1 cellular context compared by ENCODE assay signal in genomic region chr22:22506736-22507135, GRCh38.
TF ChIP-seq lines count a peak whose summit lies in the region.

No MANE protein-coding gene starts in this region.

TF ChIP-seq in K562, 482 proteins besides CTCF, POLR2A, EP300 and RAD21 (continues in another document):
- TF ChIP-seq MLX (CRISPR knock-in tag; conservative IDR thresholded peaks at IDR 0.05) = 0 out of 4 replicates have a peak, but pooled peaks of 1 of the 2 experiments have one; percentile 18
- TF ChIP-seq GTF3C2 (IDR thresholded peaks at IDR 0.05; ENCODE audit: borderline replicate concordance, extremely low read depth, insufficient read length) = no peak
- TF ChIP-seq, protein P1, sequence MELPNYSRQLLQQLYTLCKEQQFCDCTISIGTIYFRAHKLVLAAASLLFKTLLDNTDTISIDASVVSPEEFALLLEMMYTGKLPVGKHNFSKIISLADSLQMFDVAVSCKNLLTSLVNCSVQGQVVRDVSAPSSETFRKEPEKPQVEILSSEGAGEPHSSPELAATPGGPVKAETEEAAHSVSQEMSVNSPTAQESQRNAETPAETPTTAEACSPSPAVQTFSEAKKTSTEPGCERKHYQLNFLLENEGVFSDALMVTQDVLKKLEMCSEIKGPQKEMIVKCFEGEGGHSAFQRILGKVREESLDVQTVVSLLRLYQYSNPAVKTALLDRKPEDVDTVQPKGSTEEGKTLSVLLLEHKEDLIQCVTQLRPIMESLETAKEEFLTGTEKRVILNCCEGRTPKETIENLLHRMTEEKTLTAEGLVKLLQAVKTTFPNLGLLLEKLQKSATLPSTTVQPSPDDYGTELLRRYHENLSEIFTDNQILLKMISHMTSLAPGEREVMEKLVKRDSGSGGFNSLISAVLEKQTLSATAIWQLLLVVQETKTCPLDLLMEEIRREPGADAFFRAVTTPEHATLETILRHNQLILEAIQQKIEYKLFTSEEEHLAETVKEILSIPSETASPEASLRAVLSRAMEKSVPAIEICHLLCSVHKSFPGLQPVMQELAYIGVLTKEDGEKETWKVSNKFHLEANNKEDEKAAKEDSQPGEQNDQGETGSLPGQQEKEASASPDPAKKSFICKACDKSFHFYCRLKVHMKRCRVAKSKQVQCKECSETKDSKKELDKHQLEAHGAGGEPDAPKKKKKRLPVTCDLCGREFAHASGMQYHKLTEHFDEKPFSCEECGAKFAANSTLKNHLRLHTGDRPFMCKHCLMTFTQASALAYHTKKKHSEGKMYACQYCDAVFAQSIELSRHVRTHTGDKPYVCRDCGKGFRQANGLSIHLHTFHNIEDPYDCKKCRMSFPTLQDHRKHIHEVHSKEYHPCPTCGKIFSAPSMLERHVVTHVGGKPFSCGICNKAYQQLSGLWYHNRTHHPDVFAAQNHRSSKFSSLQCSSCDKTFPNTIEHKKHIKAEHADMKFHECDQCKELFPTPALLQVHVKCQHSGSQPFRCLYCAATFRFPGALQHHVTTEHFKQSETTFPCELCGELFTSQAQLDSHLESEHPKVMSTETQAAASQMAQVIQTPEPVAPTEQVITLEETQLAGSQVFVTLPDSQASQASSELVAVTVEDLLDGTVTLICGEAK (IDR thresholded peaks at IDR 0.05) = no peak
- TF ChIP-seq, protein P1 (CRISPR knock-in tag; IDR thresholded peaks at IDR 0.05) = no peak
- peak in 1 of 2 experiments; percentile 83; a peak in 2 of 4 replicates for TF ChIP-seq TEAD1 (CRISPR knock-in tag; IDR thresholded peaks at IDR 0.05)
- TF ChIP-seq SMAD2 (IDR thresholded peaks at IDR 0.05; ENCODE audit: low read depth, low read length) = no peak
- TF ChIP-seq TEAD4 (IDR thresholded peaks at IDR 0.05; ENCODE audit: low read length) = no peak
- TF ChIP-seq TEAD4 (CRISPR knock-in tag; IDR thresholded peaks at IDR 0.05; ENCODE audit: borderline replicate concordance) = 0 out of 2 replicates have a peak, but pooled peaks have one; percentile 25
- peak; percentile 53 for TF ChIP-seq ZNF143 (CRISPR knock-in tag; IDR thresholded peaks at IDR 0.05)
- TF ChIP-seq ETV1 (tag; conservative IDR thresholded peaks at IDR 0.05; ENCODE audit: low read depth) = no peak
- no peak for TF ChIP-seq JUN (IDR thresholded peaks at IDR 0.05; ENCODE audit: borderline replicate concordance, low read depth, low read length)
- TF ChIP-seq JUN (CRISPR knock-in tag; IDR thresholded peaks at IDR 0.05; ENCODE audit: borderline replicate concordance) = peak; percentile 10; the same call in 1 of the 2 replicates
- no peak for TF ChIP-seq ZMIZ1 (IDR thresholded peaks at IDR 0.05; ENCODE audit: low read depth in 2 of 2, low read length in 2 of 2)
- TF ChIP-seq EHMT2 (IDR thresholded peaks at IDR 0.05) = no peak
- TF ChIP-seq BRD4 (IDR thresholded peaks at IDR 0.05) = no peak
- no peak for TF ChIP-seq BRF1 (IDR thresholded peaks at IDR 0.05; ENCODE audit: borderline replicate concordance, extremely low read depth, insufficient read length)
- TF ChIP-seq ZNF408 (CRISPR knock-in tag; IDR thresholded peaks at IDR 0.05; ENCODE audit: low read depth) = no peak
- TF ChIP-seq, protein P2, sequence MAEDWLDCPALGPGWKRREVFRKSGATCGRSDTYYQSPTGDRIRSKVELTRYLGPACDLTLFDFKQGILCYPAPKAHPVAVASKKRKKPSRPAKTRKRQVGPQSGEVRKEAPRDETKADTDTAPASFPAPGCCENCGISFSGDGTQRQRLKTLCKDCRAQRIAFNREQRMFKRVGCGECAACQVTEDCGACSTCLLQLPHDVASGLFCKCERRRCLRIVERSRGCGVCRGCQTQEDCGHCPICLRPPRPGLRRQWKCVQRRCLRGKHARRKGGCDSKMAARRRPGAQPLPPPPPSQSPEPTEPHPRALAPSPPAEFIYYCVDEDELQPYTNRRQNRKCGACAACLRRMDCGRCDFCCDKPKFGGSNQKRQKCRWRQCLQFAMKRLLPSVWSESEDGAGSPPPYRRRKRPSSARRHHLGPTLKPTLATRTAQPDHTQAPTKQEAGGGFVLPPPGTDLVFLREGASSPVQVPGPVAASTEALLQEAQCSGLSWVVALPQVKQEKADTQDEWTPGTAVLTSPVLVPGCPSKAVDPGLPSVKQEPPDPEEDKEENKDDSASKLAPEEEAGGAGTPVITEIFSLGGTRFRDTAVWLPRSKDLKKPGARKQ (CRISPR knock-in tag; IDR thresholded peaks at IDR 0.05) = no peak
- TF ChIP-seq SMAD1 (IDR thresholded peaks at IDR 0.05; ENCODE audit: low read depth, low read length, partially characterized antibody) = no peak
- TF ChIP-seq, protein P3, sequence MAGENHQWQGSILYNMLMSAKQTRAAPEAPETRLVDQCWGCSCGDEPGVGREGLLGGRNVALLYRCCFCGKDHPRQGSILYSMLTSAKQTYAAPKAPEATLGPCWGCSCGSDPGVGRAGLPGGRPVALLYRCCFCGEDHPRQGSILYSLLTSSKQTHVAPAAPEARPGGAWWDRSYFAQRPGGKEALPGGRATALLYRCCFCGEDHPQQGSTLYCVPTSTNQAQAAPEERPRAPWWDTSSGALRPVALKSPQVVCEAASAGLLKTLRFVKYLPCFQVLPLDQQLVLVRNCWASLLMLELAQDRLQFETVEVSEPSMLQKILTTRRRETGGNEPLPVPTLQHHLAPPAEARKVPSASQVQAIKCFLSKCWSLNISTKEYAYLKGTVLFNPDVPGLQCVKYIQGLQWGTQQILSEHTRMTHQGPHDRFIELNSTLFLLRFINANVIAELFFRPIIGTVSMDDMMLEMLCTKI (IDR thresholded peaks at IDR 0.05; ENCODE audit: partially characterized antibody) = no peak
- TF ChIP-seq BCOR (IDR thresholded peaks at IDR 0.05) = no peak
- no peak for TF ChIP-seq ZBED1 (IDR thresholded peaks at IDR 0.05)
- TF ChIP-seq CEBPG (CRISPR knock-in tag; IDR thresholded peaks at IDR 0.05) = peak; percentile 36; the same call in 1 of the 2 replicates
- TF ChIP-seq CEBPG (tag; conservative IDR thresholded peaks at IDR 0.05 in 1 of 2, IDR thresholded peaks at IDR 0.05 in 1 of 2) = no peak
- TF ChIP-seq PHF8 (IDR thresholded peaks at IDR 0.05; ENCODE audit: borderline replicate concordance, low read length) = no peak
- TF ChIP-seq, protein P4, sequence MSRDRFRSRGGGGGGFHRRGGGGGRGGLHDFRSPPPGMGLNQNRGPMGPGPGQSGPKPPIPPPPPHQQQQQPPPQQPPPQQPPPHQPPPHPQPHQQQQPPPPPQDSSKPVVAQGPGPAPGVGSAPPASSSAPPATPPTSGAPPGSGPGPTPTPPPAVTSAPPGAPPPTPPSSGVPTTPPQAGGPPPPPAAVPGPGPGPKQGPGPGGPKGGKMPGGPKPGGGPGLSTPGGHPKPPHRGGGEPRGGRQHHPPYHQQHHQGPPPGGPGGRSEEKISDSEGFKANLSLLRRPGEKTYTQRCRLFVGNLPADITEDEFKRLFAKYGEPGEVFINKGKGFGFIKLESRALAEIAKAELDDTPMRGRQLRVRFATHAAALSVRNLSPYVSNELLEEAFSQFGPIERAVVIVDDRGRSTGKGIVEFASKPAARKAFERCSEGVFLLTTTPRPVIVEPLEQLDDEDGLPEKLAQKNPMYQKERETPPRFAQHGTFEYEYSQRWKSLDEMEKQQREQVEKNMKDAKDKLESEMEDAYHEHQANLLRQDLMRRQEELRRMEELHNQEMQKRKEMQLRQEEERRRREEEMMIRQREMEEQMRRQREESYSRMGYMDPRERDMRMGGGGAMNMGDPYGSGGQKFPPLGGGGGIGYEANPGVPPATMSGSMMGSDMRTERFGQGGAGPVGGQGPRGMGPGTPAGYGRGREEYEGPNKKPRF (IDR thresholded peaks at IDR 0.05; ENCODE audit: low read depth, low read length) = no peak
- TF ChIP-seq CREB5 (CRISPR knock-in tag; IDR thresholded peaks at IDR 0.05) = no peak
- TF ChIP-seq ZKSCAN8 (CRISPR knock-in tag; IDR thresholded peaks at IDR 0.05) = no peak
- no peak for TF ChIP-seq CBFB (CRISPR knock-in tag; IDR thresholded peaks at IDR 0.05)
